ENCODE assay signal across 25 cellular contexts in the genomic region with DNA sequence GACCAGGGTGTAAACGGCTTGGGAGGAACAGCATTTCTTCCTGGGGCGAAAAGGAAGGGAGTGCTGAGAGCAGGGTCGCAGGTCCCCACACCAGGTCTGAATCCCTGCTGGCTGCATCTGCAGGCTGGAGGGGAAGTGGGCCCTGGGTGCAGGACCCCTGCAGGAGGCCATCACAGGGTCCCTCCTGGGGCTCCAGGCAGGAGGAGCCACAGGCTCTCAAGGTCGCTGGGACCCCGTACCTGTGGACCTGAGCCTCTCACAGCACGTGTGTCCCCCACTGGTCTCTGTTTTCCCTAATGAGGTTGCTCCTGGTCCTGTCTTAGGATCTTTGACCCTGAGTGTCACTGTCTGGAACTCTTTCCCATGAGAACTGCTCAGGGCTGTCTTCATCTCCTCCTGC.
DNase-seq lines count a peak whose midpoint lies in the region; ATAC-seq and TF ChIP-seq lines count a peak whose summit lies in the region.
"Had no signal": no experiment of that assay in that cellular context is flagged by ENCODE, and none has a peak within 500 bp of the region (broad histone marks: within the 10 kb centered on the region; RNA-seq: fewer than 3 reads in every experiment).

No MANE protein-coding gene starts in this region.

- no peak for TF ChIP-seq POLR2A in vagina (IDR thresholded peaks at IDR 0.05)

- H3K4me1 ChIP-seq in vagina = no peaks in the 10 kb centered on the region
- H3K4me1 ChIP-seq: A549; BE2C; BLaER1 treated with 17β-estradiol and CSF1 and Interleukin-3, amounts not matched to agents 10 nM and 100 nM had no signal

- no peak overlapping the region for H3K27ac Mint-ChIP-seq in stimulated activated naive CD8-positive, alpha-beta T cell treated with anti-CD3 and anti-CD28 coated beads, Interleukin-15, amount 100 ng/mL, for 72 hours
- no peak overlapping the region for H3K27ac Mint-ChIP-seq in natural killer cell treated with Interleukin-12 subunit alpha and Interleukin-12 subunit beta and Interleukin-15 and Interleukin-18, amount 100 ng/mL, for 72 hours
- H3K27ac Mint-ChIP-seq in stimulated activated effector memory CD8-positive, alpha-beta T cell treated with anti-CD3 and anti-CD28 coated beads, Interleukin-12 subunit alpha, Interleukin-12 subunit beta, amount 100 ng/mL, for 72 hours = no peak overlapping the region
- no peak overlapping the region for H3K27ac Mint-ChIP-seq in glutamatergic neuron (ENCODE audit: unreplicated experiment)
- H3K27ac Mint-ChIP-seq: CD14-positive monocyte; CD4-positive, alpha-beta T cell; CD8-positive, alpha-beta memory T cell; HFFc6 had no signal

- TF ChIP-seq CTCF in vagina (IDR thresholded peaks at IDR 0.05) (no peak), glutamatergic neuron (IDR thresholded peaks at IDR 0.05; ENCODE audit: partially characterized antibody, unreplicated experiment) (no peak)

- intact Hi-C loops in vagina (cut with DNase I) = no loop called here

- H3K27me3 Mint-ChIP-seq in stimulated activated naive CD8-positive, alpha-beta T cell treated with anti-CD3 and anti-CD28 coated beads, Interleukin-15, amount 100 ng/mL, for 72 hours = peaks cover 32% of the 10 kb centered on the region
- H3K27me3 Mint-ChIP-seq in natural killer cell treated with Interleukin-12 subunit alpha and Interleukin-12 subunit beta and Interleukin-15 and Interleukin-18, amount 100 ng/mL, for 72 hours = peaks cover 7 to 17% of the 10 kb centered on the region in 2 donors
- H3K27me3 Mint-ChIP-seq in glutamatergic neuron (ENCODE audit: unreplicated experiment) = peaks cover 4% of the 10 kb centered on the region

- no peaks in the 10 kb centered on the region for H3K36me3 ChIP-seq in vagina
- H3K36me3 ChIP-seq: BE2C; BLaER1 treated with 17β-estradiol and CSF1 and Interleukin-3, amounts not matched to agents 10 nM and 100 nM; HAP-1 had no signal

- no peaks in the 10 kb centered on the region for H3K36me3 Mint-ChIP-seq in natural killer cell treated with Interleukin-12 subunit alpha and Interleukin-12 subunit beta and Interleukin-15 and Interleukin-18, amount 100 ng/mL, for 72 hours
- H3K36me3 Mint-ChIP-seq in stimulated activated effector memory CD8-positive, alpha-beta T cell treated with anti-CD3 and anti-CD28 coated beads, Interleukin-12 subunit alpha, Interleukin-12 subunit beta, amount 100 ng/mL, for 72 hours = no peaks in the 10 kb centered on the region
- H3K36me3 Mint-ChIP-seq in glutamatergic neuron (ENCODE audit: unreplicated experiment) = no peaks in the 10 kb centered on the region
- H3K36me3 Mint-ChIP-seq: CD14-positive monocyte had no signal

- no peak overlapping the region for H3K4me3 Mint-ChIP-seq in stimulated activated naive CD8-positive, alpha-beta T cell treated with anti-CD3 and anti-CD28 coated beads, Interleukin-15, amount 100 ng/mL, for 72 hours
- no peak overlapping the region for H3K4me3 Mint-ChIP-seq in natural killer cell treated with Interleukin-12 subunit alpha and Interleukin-12 subunit beta and Interleukin-15 and Interleukin-18, amount 100 ng/mL, for 72 hours
- H3K4me3 Mint-ChIP-seq in stimulated activated effector memory CD8-positive, alpha-beta T cell treated with anti-CD3 and anti-CD28 coated beads, Interleukin-12 subunit alpha, Interleukin-12 subunit beta, amount 100 ng/mL, for 72 hours = no peak overlapping the region
- H3K4me3 Mint-ChIP-seq in glutamatergic neuron (ENCODE audit: unreplicated experiment) = no peak overlapping the region
- H3K4me3 Mint-ChIP-seq: CD14-positive monocyte; CD4-positive, alpha-beta T cell; CD8-positive, alpha-beta memory T cell; HFFc6 had no signal

- H3K4me3 ChIP-seq in vagina = no peak overlapping the region
- H3K4me3 ChIP-seq: A549; BLaER1 treated with 17β-estradiol and CSF1 and Interleukin-3, amounts not matched to agents 10 nM and 100 nM; GM12878; HAP-1 had no signal

- H3K4me1 Mint-ChIP-seq in stimulated activated naive CD8-positive, alpha-beta T cell treated with anti-CD3 and anti-CD28 coated beads, Interleukin-15, amount 100 ng/mL, for 72 hours = no peaks in the 10 kb centered on the region
- no peaks in the 10 kb centered on the region for H3K4me1 Mint-ChIP-seq in natural killer cell treated with Interleukin-12 subunit alpha and Interleukin-12 subunit beta and Interleukin-15 and Interleukin-18, amount 100 ng/mL, for 72 hours (ENCODE audit: low read depth in 2 of 2)
- no peaks in the 10 kb centered on the region for H3K4me1 Mint-ChIP-seq in stimulated activated effector memory CD8-positive, alpha-beta T cell treated with anti-CD3 and anti-CD28 coated beads, Interleukin-12 subunit alpha, Interleukin-12 subunit beta, amount 100 ng/mL, for 72 hours
- peaks cover 1% of the 10 kb centered on the region for H3K4me1 Mint-ChIP-seq in glutamatergic neuron (ENCODE audit: low read depth, unreplicated experiment)
- H3K4me1 Mint-ChIP-seq: CD8-positive, alpha-beta memory T cell had no signal

- H3K9me3 Mint-ChIP-seq in stimulated activated naive CD8-positive, alpha-beta T cell treated with anti-CD3 and anti-CD28 coated beads, Interleukin-15, amount 100 ng/mL, for 72 hours = no peaks in the 10 kb centered on the region
- no peaks in the 10 kb centered on the region for H3K9me3 Mint-ChIP-seq in natural killer cell treated with Interleukin-12 subunit alpha and Interleukin-12 subunit beta and Interleukin-15 and Interleukin-18, amount 100 ng/mL, for 72 hours
- H3K9me3 Mint-ChIP-seq in stimulated activated effector memory CD8-positive, alpha-beta T cell treated with anti-CD3 and anti-CD28 coated beads, Interleukin-12 subunit alpha, Interleukin-12 subunit beta, amount 100 ng/mL, for 72 hours = no peaks in the 10 kb centered on the region
- peaks cover 6% of the 10 kb centered on the region for H3K9me3 Mint-ChIP-seq in glutamatergic neuron (ENCODE audit: unreplicated experiment)
- H3K9me3 Mint-ChIP-seq: CD14-positive monocyte; CD4-positive, alpha-beta T cell had no signal

- no peaks in the 10 kb centered on the region for H3K9me3 ChIP-seq in vagina
- H3K9me3 ChIP-seq: A549; BE2C; BLaER1 treated with 17β-estradiol and CSF1 and Interleukin-3, amounts not matched to agents 10 nM and 100 nM; HAP-1 had no signal

- no peak overlapping the region for H3K27ac ChIP-seq in vagina
- H3K27ac ChIP-seq: A549; BLaER1 treated with 17β-estradiol and CSF1 and Interleukin-3, amounts not matched to agents 10 nM and 100 nM had no signal

- no peaks in the 10 kb centered on the region for H3K27me3 ChIP-seq in vagina
- H3K27me3 ChIP-seq: BE2C; BLaER1 treated with 17β-estradiol and CSF1 and Interleukin-3, amounts not matched to agents 10 nM and 100 nM had no signal

- DNase-seq in stimulated activated naive CD8-positive, alpha-beta T cell treated with anti-CD3 and anti-CD28 coated beads, Interleukin-15, Interleukin-2, amounts not matched to agents 100 U/mL and 50 U/mL, for 24 hours = no peak
- DNase-seq in stimulated activated naive CD8-positive, alpha-beta T cell treated with anti-CD3 and anti-CD28 coated beads, Interleukin-15, amount 100 ng/mL, for 72 hours = no peak
- no peak for DNase-seq in natural killer cell treated with Interleukin-12 subunit alpha and Interleukin-12 subunit beta and Interleukin-15 and Interleukin-18, amount 100 ng/mL, for 72 hours (ENCODE audit: low spot score)
- DNase-seq in stimulated activated effector memory CD8-positive, alpha-beta T cell treated with anti-CD3 and anti-CD28 coated beads, Interleukin-12 subunit alpha, Interleukin-12 subunit beta, amount 100 ng/mL, for 72 hours (ENCODE audit: low spot score in 2 of 2) = no peak
- DNase-seq in vagina (ENCODE audit: extremely low spot score in 2 of 2) = peak; percentile 72 to 77
- DNase-seq in glutamatergic neuron = no peak
- DNase-seq: 8988T; ACHN; AML-193; BE2C; CD4-positive, alpha-beta T cell; CD8-positive, alpha-beta memory T cell; DMS 273 treated with DMSO at 0.1 percent for 48 hours; DMS79; EL; GDM1; GOT3; HFFc6 had no signal

- ATAC-seq in stimulated activated naive CD8-positive, alpha-beta T cell treated with anti-CD3 and anti-CD28 coated beads, Interleukin-15, Interleukin-2, amounts not matched to agents 100 U/mL and 50 U/mL, for 24 hours = peak; percentile 43
- no peak for ATAC-seq in stimulated activated naive CD8-positive, alpha-beta T cell treated with anti-CD3 and anti-CD28 coated beads, Interleukin-15, amount 100 ng/mL, for 72 hours
- ATAC-seq in natural killer cell treated with Interleukin-12 subunit alpha and Interleukin-12 subunit beta and Interleukin-15 and Interleukin-18, amount 100 ng/mL, for 72 hours = peak; percentile 9 to 11
- ATAC-seq in stimulated activated effector memory CD8-positive, alpha-beta T cell treated with anti-CD3 and anti-CD28 coated beads, Interleukin-12 subunit alpha, Interleukin-12 subunit beta, amount 100 ng/mL, for 72 hours = peak; percentile 28
- ATAC-seq in GM18520 (IDR thresholded peaks at IDR 0.05; ENCODE audit: unreplicated experiment) (no peak), HG03442 (IDR thresholded peaks at IDR 0.05; ENCODE audit: unreplicated experiment) (no peak)
- ATAC-seq: A549, GM12878 had no signal

Comparison
In these comparisons a context has a peak if more than half of its experiments do, and no peak if none do; other contexts are left out.
1. ATAC-seq: peak in stimulated activated naive CD8-positive, alpha-beta T cell treated with anti-CD3 and anti-CD28 coated beads, Interleukin-15, Interleukin-2, amounts not matched to agents 100 U/mL and 50 U/mL, for 24 hours (single experiment), natural killer cell treated with Interleukin-12 subunit alpha and Interleukin-12 subunit beta and Interleukin-15 and Interleukin-18, amount 100 ng/mL, for 72 hours (2 of 2) and stimulated activated effector memory CD8-positive, alpha-beta T cell treated with anti-CD3 and anti-CD28 coated beads, Interleukin-12 subunit alpha, Interleukin-12 subunit beta, amount 100 ng/mL, for 72 hours (single experiment); none in stimulated activated naive CD8-positive, alpha-beta T cell treated with anti-CD3 and anti-CD28 coated beads, Interleukin-15, amount 100 ng/mL, for 72 hours (single experiment), GM18520 (single experiment) and HG03442 (single experiment).
2. DNase-seq: peak in vagina (2 of 2); none in stimulated activated naive CD8-positive, alpha-beta T cell treated with anti-CD3 and anti-CD28 coated beads, Interleukin-15, Interleukin-2, amounts not matched to agents 100 U/mL and 50 U/mL, for 24 hours (single experiment), stimulated activated naive CD8-positive, alpha-beta T cell treated with anti-CD3 and anti-CD28 coated beads, Interleukin-15, amount 100 ng/mL, for 72 hours (0 of 2), natural killer cell treated with Interleukin-12 subunit alpha and Interleukin-12 subunit beta and Interleukin-15 and Interleukin-18, amount 100 ng/mL, for 72 hours (single experiment), stimulated activated effector memory CD8-positive, alpha-beta T cell treated with anti-CD3 and anti-CD28 coated beads, Interleukin-12 subunit alpha, Interleukin-12 subunit beta, amount 100 ng/mL, for 72 hours (0 of 2) and glutamatergic neuron (single experiment).